Comparison of ENCODE assay signal across 8 cellular contexts in genomic region chr2:62195421-62196277, GRCh38. TPM values are rescaled to one million over a fixed set of nuclear protein-coding genes. Genes with fewer than 3 reads are reported as not detected.
DNase-seq lines count a peak whose midpoint lies in the region; ATAC-seq and TF ChIP-seq lines count a peak whose summit lies in the region.

B3GNT2 (plus strand) TSS chr2:62196115; CDS start chr2:62222221, 26,106 bp downstream.

- intact Hi-C loops in Calu3 (cut with micrococcal nuclease; ENCODE audit: unreplicated experiment): loop anchor here (5.0 kb wide), 4 partner anchors 97 to 212 kb away; no protein-coding TSS in a partner anchor

- H2AFZ ChIP-seq in neuron (ENCODE audit: low read depth, low read length): peak within 1 kb of the TSS; percentile 99

- no peak for TF ChIP-seq CTCF in Calu3 (IDR thresholded peaks at IDR 0.05; ENCODE audit: unreplicated experiment)

- H3K27me3 ChIP-seq in neuron (ENCODE audit: insufficient read depth, low read length): no peaks in the 10 kb centered on the region

- peaks cover 26% of the 10 kb centered on the region for H3K4me1 Mint-ChIP-seq in Calu3 (ENCODE audit: low read depth, unreplicated experiment)

- peaks cover 26% of the 10 kb centered on the region for H3K27me3 Mint-ChIP-seq in Calu3 (ENCODE audit: unreplicated experiment)

- H3K9me3 ChIP-seq in neuron (ENCODE audit: low read length): no peaks in the 10 kb centered on the region

- CTCF ChIA-PET in Calu3 (lab: Charles Lee): interaction anchor here (0.7 kb wide), 1 partner anchor 110 kb away, joined by 3 read pairs; no protein-coding TSS in a partner anchor

- peak; percentile 38 for ATAC-seq in GM19468 (IDR thresholded peaks at IDR 0.05; ENCODE audit: extremely low read depth, unreplicated experiment)

- peaks cover 35% of the 10 kb centered on the region for H3K36me3 Mint-ChIP-seq in Calu3 (ENCODE audit: insufficient read depth, unreplicated experiment)

- H3K27ac Mint-ChIP-seq in Calu3 (ENCODE audit: unreplicated experiment): peak within 1 kb of the TSS; percentile 73

- peaks cover 7% of the 10 kb centered on the region for H3K4me1 ChIP-seq in neuron (ENCODE audit: insufficient read depth, low read length)

- peak; percentile 78 for DNase-seq in Calu3
- peak in 70 of 76 experiments; percentile 12 to 81 (median 64) for DNase-seq in HUDEP-2 (lab: John Stamatoyannopoulos, UW; ENCODE audit: unreplicated experiment in 76 of 76)
- peak; percentile 68 for DNase-seq in SK-MEL-5 (ENCODE audit: low read depth, low spot score)
- DNase-seq in activated naive CD4-positive, alpha-beta T cell (lab: John Stamatoyannopoulos, UW): peak; percentile 53 to 84 (median 76)
- peak; percentile 40 for DNase-seq in foreskin melanocyte
- peak; percentile 45 for DNase-seq in stromal cell of bone marrow (ENCODE audit: low read depth)

- H3K4me3 ChIP-seq in neuron (ENCODE audit: low read length): peak within 1 kb of the TSS; percentile 99

- peak within 1 kb of the TSS; percentile 77 for H3K4me3 Mint-ChIP-seq in Calu3 (ENCODE audit: low read depth, unreplicated experiment)

- in situ Hi-C loops in SK-MEL-5 (cut with HindIII; ENCODE audit: low pct_unique_long_range_greater_than_20kb, low sequenced_read_pairs): no loop called here

- no peaks in the 10 kb centered on the region for H3K36me3 ChIP-seq in neuron (ENCODE audit: insufficient read depth, low read length)

- no peaks in the 10 kb centered on the region for H3K9me3 Mint-ChIP-seq in Calu3 (ENCODE audit: low read depth, unreplicated experiment)

- TSS peak; percentile 49 for BruUV-seq in Calu3 (replicated peaks; lab: Mats Ljungman, UMichigan)

RNA-seq across cellular contexts. Expression of gene B3GNT2, which starts in this region (rescaled TPM):
- 23.8 and 27.0 TPM in 2 replicates for total RNA-seq in Calu3 (2022)
- 33.1 and 34.7 TPM in 2 replicates for total RNA-seq in SK-MEL-5 (2014; rRNA removed; shearing (Covaris generic))
- polyA plus RNA-seq in SK-MEL-5 (2015; cell fraction: cytosol; rRNA removed): 18.2 and 20.1 TPM in 2 replicates
- polyA plus RNA-seq in SK-MEL-5 (2015; cell fraction: nucleus; rRNA removed): 6.0 and 8.1 TPM in 2 replicates

Comparison
In these comparisons a context has a peak if more than half of its experiments do, and no peak if none do; other contexts are left out.
1. Peak in every context shown above with its lines: DNase-seq, ATAC-seq and H3K4me3 ChIP-seq.